12 cellular contexts compared by ENCODE assay signal in the genomic region with DNA sequence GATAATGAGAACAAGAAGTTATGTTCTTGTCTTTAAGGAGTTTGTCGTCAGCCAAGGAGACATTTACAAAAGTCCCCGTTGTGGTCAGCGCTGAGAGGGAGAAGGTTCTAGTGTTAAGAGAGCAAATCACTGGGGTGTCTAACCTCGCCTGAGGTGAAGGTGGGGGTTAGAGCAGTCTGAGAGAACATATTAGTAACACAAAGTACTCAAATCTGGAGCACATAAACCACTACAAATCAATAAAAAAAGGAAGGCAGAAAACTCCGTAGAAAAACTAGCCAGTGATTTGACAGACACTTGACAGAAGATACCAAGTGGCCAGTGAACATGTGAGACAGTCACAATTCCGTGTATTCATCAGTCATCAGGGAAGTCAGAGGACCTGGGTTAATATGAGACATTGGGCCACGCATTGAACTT. TPM values are rescaled to one million over a fixed set of nuclear protein-coding genes. Genes with fewer than 3 reads are reported as not detected.
DNase-seq lines count a peak whose midpoint lies in the region; ATAC-seq and TF ChIP-seq lines count a peak whose summit lies in the region.
"Had no signal": no experiment of that assay in that cellular context is flagged by ENCODE, and none has a peak within 500 bp of the region (broad histone marks: within the 10 kb centered on the region; RNA-seq: fewer than 3 reads in every experiment).

No MANE protein-coding gene starts in this region.

- peaks cover 17% of the 10 kb centered on the region for H3K36me3 ChIP-seq in right atrium auricular region
- H3K36me3 ChIP-seq in right lobe of liver = peaks cover 0 to 21% (median 3%) of the 10 kb centered on the region in 4 donors

- no peak for TF ChIP-seq POLR2A in right lobe of liver (IDR thresholded peaks at IDR 0.05)

- intact Hi-C loops in Right ventricle myocardium superior (cut with DNase I) = loop anchor here (5.0 kb wide), 1 partner anchor 40 kb away; no protein-coding TSS in a partner anchor
- intact Hi-C loops in right lobe of liver (cut with DNase I) = no loop called here

- H3K27me3 ChIP-seq in right atrium auricular region (no peaks in the 10 kb centered on the region), right lobe of liver (no peaks in the 10 kb centered on the region)

- H3K4me3 ChIP-seq in right atrium auricular region (no peak overlapping the region), right lobe of liver (no peak overlapping the region)

- H3K27ac ChIP-seq in right atrium auricular region (peak overlapping the region; percentile 59 to 70), right lobe of liver (peak overlapping the region; percentile 35 to 70 (median 50))

- TF ChIP-seq CTCF in right atrium auricular region (IDR thresholded peaks at IDR 0.05) = no peak
- no peak for TF ChIP-seq CTCF in right lobe of liver (IDR thresholded peaks at IDR 0.05)

- no peaks in the 10 kb centered on the region for H3K9me3 ChIP-seq in right atrium auricular region
- no peaks in the 10 kb centered on the region for H3K9me3 ChIP-seq in right lobe of liver

- H3K4me1 ChIP-seq in right atrium auricular region (peaks cover 0 to 95% of the 10 kb centered on the region in 2 donors), right lobe of liver (peaks cover 0 to 49% (median 18%) of the 10 kb centered on the region in 4 donors)

- no peak for ATAC-seq in Right ventricle myocardium superior (ENCODE audit: poor library complexity)
- ATAC-seq in HG03175 (IDR thresholded peaks at IDR 0.05; ENCODE audit: unreplicated experiment) = peak; percentile 58
- peak in 3 of 4 donors; percentile 1 to 17 (median 10) for ATAC-seq in right lobe of liver
- ATAC-seq in GM21367 (IDR thresholded peaks at IDR 0.05; ENCODE audit: unreplicated experiment) = no peak

- 33% methylated on average over 7 of the region's 7 CpGs for WGBS in right lobe of liver (ENCODE audit: insufficient coverage, low coverage, low lambda C conversion rate, missing lambda C conversion rate)

- DNase-seq in right atrium auricular region (ENCODE audit: low spot score) = no peak
- no peak for DNase-seq in Right ventricle myocardium superior
- DNase-seq in right lobe of liver = no peak
- no peak for DNase-seq in stimulated activated CD4-positive, alpha-beta T cell treated with anti-CD3 and anti-CD28 coated beads, Interleukin-2, amount 100 ng/mL, for 48 hours
- no peak for DNase-seq in NCI-H1417 (lab: John Stamatoyannopoulos, UW)
- DNase-seq in amniotic stem cell (lab: John Stamatoyannopoulos, UW) = no peak
- DNase-seq: activated CD4-positive, CD25-positive, alpha-beta regulatory T cell treated with anti-CD3 and anti-CD28 coated beads, Interleukin-2, amount 50 U/mL, for 72 hours; activated naive CD4-positive, alpha-beta T cell treated with anti-CD3 and anti-CD28 coated beads, Interleukin-2, amount 10 ng/mL, durations not matched to agents 7 days and 5 days; endodermal cell; SHP77 had no signal

RNA-seq across cellular contexts. Expression of gene CDS2, which starts 45.4 kb away (rescaled TPM):
- 10 to 100 TPM; 45.5 to 60.8 TPM for total RNA-seq in right atrium auricular region
- total RNA-seq in Right ventricle myocardium superior = 61.9 TPM
- total RNA-seq in right lobe of liver = 10 to 100 TPM; 13.7 to 42.3 (median 31.6) TPM

RNA-seq across cellular contexts. Expression of gene PCNA, which starts 52.4 kb away (rescaled TPM):
- total RNA-seq in right atrium auricular region (10 to 100 TPM; 25.3 to 25.4 TPM), Right ventricle myocardium superior (26.4 TPM), right lobe of liver (10 to 100 TPM; 14.8 to 56.1 (median 16.1) TPM)

RNA-seq across cellular contexts. Expression of gene TMEM230, which starts 59.3 kb away (rescaled TPM):
- 100 to 1,000 TPM in 1 of 2 donors, 10 to 100 TPM in 1; 77.7 to 101 TPM for total RNA-seq in right atrium auricular region
- total RNA-seq in Right ventricle myocardium superior = 82.7 TPM
- total RNA-seq in right lobe of liver = 10 to 100 TPM; 60.5 to 88.1 (median 71.5) TPM

Comparison
In these comparisons a context has a peak if more than half of its experiments do, and no peak if none do; other contexts are left out.
1. ATAC-seq: peak in HG03175 (single experiment) and right lobe of liver (3 of 4); none in Right ventricle myocardium superior (single experiment) and GM21367 (single experiment).